In genomic region chr1:153659175-153659534, GRCh38 we compare ENCODE assay signal across 8 cellular contexts. TPM values are rescaled to one million over a fixed set of nuclear protein-coding genes. Genes with fewer than 3 reads are reported as not detected.
DNase-seq lines count a peak whose midpoint lies in the region; ATAC-seq and TF ChIP-seq lines count a peak whose summit lies in the region.

No MANE protein-coding gene starts in this region.

- H3K9me2 ChIP-seq in Karpas-422 (replicated peaks; ENCODE audit: insufficient read depth, low read length) = no peaks in the 10 kb centered on the region

- H3K27ac ChIP-seq in Karpas-422 (ENCODE audit: low read length) (no peak overlapping the region), coronary artery (peak overlapping the region; percentile 94 to 97)
- H3K27ac ChIP-seq in naive thymus-derived CD4-positive, alpha-beta T cell (ENCODE audit: low read depth, low read length) = peak overlapping the region; percentile 90

- no peak for ATAC-seq in naive thymus-derived CD4-positive, alpha-beta T cell
- ATAC-seq in HG02623 (IDR thresholded peaks at IDR 0.05; ENCODE audit: unreplicated experiment) = no peak

- H3K27me3 Mint-ChIP-seq in naive thymus-derived CD4-positive, alpha-beta T cell = no peaks in the 10 kb centered on the region

- H3K9me3 Mint-ChIP-seq in naive thymus-derived CD4-positive, alpha-beta T cell = no peaks in the 10 kb centered on the region

- peaks cover 8 to 26% (median 14%) of the 10 kb centered on the region in 7 donors for H3K4me1 Mint-ChIP-seq in naive thymus-derived CD4-positive, alpha-beta T cell

- no peak for TF ChIP-seq CTCF in BE2C (IDR thresholded peaks at IDR 0.05; ENCODE audit: low read depth, low read length)
- TF ChIP-seq CTCF in coronary artery (IDR thresholded peaks at IDR 0.05) = no peak

- peaks cover 4% of the 10 kb centered on the region; the same call in 1 of the 2 replicates for H4K20me1 ChIP-seq in Karpas-422 (ENCODE audit: insufficient read depth, low read depth, low read length)

- DNase-seq in BE2C (no peak), Karpas-422 (no peak), coronary artery (ENCODE audit: low spot score) (no peak), NCI-H510A treated with DMSO at 0.1 percent for 48 hours (lab: John Stamatoyannopoulos, UW) (no peak), SHP77 (lab: John Stamatoyannopoulos, UW) (no peak), NCI-H446 (lab: John Stamatoyannopoulos, UW) (no peak)
- no peak for DNase-seq in naive thymus-derived CD4-positive, alpha-beta T cell

- CTCF ChIA-PET in naive thymus-derived CD4-positive, alpha-beta T cell (lab: Charles Lee) = interaction anchor here (0.5 to 0.8 kb wide), 2 partner anchors 13 to 26 kb away, joined by 3 to 4 read pairs; no protein-coding TSS in a partner anchor

- peak overlapping the region; percentile 91 for H3K4me2 ChIP-seq in Karpas-422 (ENCODE audit: low read depth, low read length, poor library complexity, severe bottlenecking)

- H3K36me3 Mint-ChIP-seq in naive thymus-derived CD4-positive, alpha-beta T cell = peaks cover 10 to 20% (median 13%) of the 10 kb centered on the region in 5 donors

- peak overlapping the region; percentile 87 for H3K4me3 ChIP-seq in BE2C (ENCODE audit: low read depth, low read length)
- peak overlapping the region; percentile 84 for H3K4me3 ChIP-seq in Karpas-422 (ENCODE audit: low read length)
- H3K4me3 ChIP-seq in coronary artery = peak overlapping the region; percentile 78
- H3K4me3 ChIP-seq in naive thymus-derived CD4-positive, alpha-beta T cell (ENCODE audit: low read length) = peak overlapping the region; percentile 93

- peak overlapping the region; percentile 91 to 97 (median 94) for H3K4me3 Mint-ChIP-seq in naive thymus-derived CD4-positive, alpha-beta T cell

- H3K9me3 ChIP-seq in BE2C (no peaks in the 10 kb centered on the region), Karpas-422 (ENCODE audit: low read length) (no peaks in the 10 kb centered on the region)
- H3K9me3 ChIP-seq in naive thymus-derived CD4-positive, alpha-beta T cell (ENCODE audit: control insufficient read depth in 2 of 3, low read length in 3 of 3) = no peaks in the 10 kb centered on the region

- H3K27ac Mint-ChIP-seq in naive thymus-derived CD4-positive, alpha-beta T cell = peak overlapping the region; percentile 90 to 98 (median 91)

- H3K27me3 ChIP-seq in BE2C = no peaks in the 10 kb centered on the region
- no peaks in the 10 kb centered on the region for H3K27me3 ChIP-seq in Karpas-422 (ENCODE audit: low read length)
- no peaks in the 10 kb centered on the region for H3K27me3 ChIP-seq in naive thymus-derived CD4-positive, alpha-beta T cell (ENCODE audit: control insufficient read depth in 2 of 2, insufficient read depth in 2 of 2, low read length in 2 of 2)

- intact Hi-C loops in naive thymus-derived CD4-positive, alpha-beta T cell (cut with micrococcal nuclease) = loop anchor here in 1 of 2 donors (2.0 to 5.0 kb wide), 2 partner anchors 122 to 562 kb away; partner anchors contain the start of genes S100A6 and UBAP2L

- H3K36me3 ChIP-seq in BE2C (peaks cover 33% of the 10 kb centered on the region), Karpas-422 (ENCODE audit: insufficient read depth, low read length) (peaks cover 22% of the 10 kb centered on the region; the same call in 1 of the 2 replicates)
- H3K36me3 ChIP-seq in naive thymus-derived CD4-positive, alpha-beta T cell (ENCODE audit: control insufficient read depth in 2 of 3, insufficient read depth in 3 of 3, low read length in 3 of 3) = peaks cover 21 to 42% (median 28%) of the 10 kb centered on the region in 3 experiments

- no peak overlapping the region for H2AFZ ChIP-seq in Karpas-422 (ENCODE audit: low read length)

- H3K9ac ChIP-seq in Karpas-422 (ENCODE audit: low read length) = peak overlapping the region; percentile 84

- H3K79me2 ChIP-seq in Karpas-422 (ENCODE audit: low read length) = peaks cover 13% of the 10 kb centered on the region

- no peaks in the 10 kb centered on the region; the same call in 1 of the 2 replicates for H3K4me1 ChIP-seq in BE2C
- H3K4me1 ChIP-seq in Karpas-422 (ENCODE audit: low read length) = peaks cover 31% of the 10 kb centered on the region
- peaks cover 9 to 13% of the 10 kb centered on the region in 2 donors for H3K4me1 ChIP-seq in naive thymus-derived CD4-positive, alpha-beta T cell (ENCODE audit: control insufficient read depth in 2 of 2, insufficient read depth in 2 of 2, low read length in 2 of 2)

- POLR2A ChIA-PET in naive thymus-derived CD4-positive, alpha-beta T cell (lab: Charles Lee) = interaction anchor here (0.8 to 4.2 kb wide), 12 partner anchors 8 to 308 kb away, joined by 3 to 38 read pairs (median 6); partner anchors contain the start of genes CHTOP, ILF2 and INTS3

RNA-seq across cellular contexts. Expression of gene SNAPIN, which starts 0.7 kb away (rescaled TPM):
- 52.7 TPM for polyA plus RNA-seq in BE2C (2012; ENCODE audit: insufficient read depth, insufficient read length, low read depth)
- total RNA-seq in Karpas-422 (2014; rRNA removed; shearing (Covaris generic); ENCODE audit: low replicate concordance) = 46.2 and 54.3 TPM in 2 replicates
- total RNA-seq in naive thymus-derived CD4-positive, alpha-beta T cell = 10 to 100 TPM; 10.2 to 43.5 (median 29.8) TPM
- polyA plus RNA-seq in naive thymus-derived CD4-positive, alpha-beta T cell = 10 to 100 TPM; 77.3 to 84.5 TPM

RNA-seq across cellular contexts. Expression of gene ILF2, which starts 11.6 kb away (rescaled TPM):
- 390 TPM for polyA plus RNA-seq in BE2C (2012; ENCODE audit: insufficient read depth, insufficient read length, low read depth)
- total RNA-seq in Karpas-422 (2014; rRNA removed; shearing (Covaris generic); ENCODE audit: low replicate concordance) = 146 and 178 TPM in 2 replicates
- 100 to 1,000 TPM in 3 of 5 experiments, 10 to 100 TPM in 2; 83.6 to 177 (median 113) TPM for total RNA-seq in naive thymus-derived CD4-positive, alpha-beta T cell
- 100 to 1,000 TPM; 147 to 166 TPM for polyA plus RNA-seq in naive thymus-derived CD4-positive, alpha-beta T cell

RNA-seq across cellular contexts. Expression of gene NPR1, which starts 19.3 kb away (rescaled TPM):
- 22.0 TPM for polyA plus RNA-seq in BE2C (2012; ENCODE audit: insufficient read depth, insufficient read length, low read depth)
- total RNA-seq in Karpas-422 (2014; rRNA removed; shearing (Covaris generic); ENCODE audit: low replicate concordance) = not detected in 2 replicates
- not detected for total RNA-seq in naive thymus-derived CD4-positive, alpha-beta T cell
- not detected for polyA plus RNA-seq in naive thymus-derived CD4-positive, alpha-beta T cell

RNA-seq across cellular contexts. Expression of gene CHTOP, which starts 25.3 kb away (rescaled TPM):
- 244 TPM for polyA plus RNA-seq in BE2C (2012; ENCODE audit: insufficient read depth, insufficient read length, low read depth)
- total RNA-seq in Karpas-422 (2014; rRNA removed; shearing (Covaris generic); ENCODE audit: low replicate concordance) = 62.1 and 64.6 TPM in 2 replicates
- 100 to 1,000 TPM in 4 of 5 experiments, 10 to 100 TPM in 1; 85.2 to 143 (median 116) TPM for total RNA-seq in naive thymus-derived CD4-positive, alpha-beta T cell
- 10 to 100 TPM; 57.4 to 95.7 TPM for polyA plus RNA-seq in naive thymus-derived CD4-positive, alpha-beta T cell

RNA-seq across cellular contexts. Expression of gene S100A1, which starts 30.9 kb away (rescaled TPM):
- 2.4 TPM for polyA plus RNA-seq in BE2C (2012; ENCODE audit: insufficient read depth, insufficient read length, low read depth)
- total RNA-seq in Karpas-422 (2014; rRNA removed; shearing (Covaris generic); ENCODE audit: low replicate concordance) = 15.9 and 18.9 TPM in 2 replicates
- total RNA-seq in naive thymus-derived CD4-positive, alpha-beta T cell = not detected
- polyA plus RNA-seq in naive thymus-derived CD4-positive, alpha-beta T cell = not detected
